ENCODE assay signal across 19 cellular contexts in the genomic region with DNA sequence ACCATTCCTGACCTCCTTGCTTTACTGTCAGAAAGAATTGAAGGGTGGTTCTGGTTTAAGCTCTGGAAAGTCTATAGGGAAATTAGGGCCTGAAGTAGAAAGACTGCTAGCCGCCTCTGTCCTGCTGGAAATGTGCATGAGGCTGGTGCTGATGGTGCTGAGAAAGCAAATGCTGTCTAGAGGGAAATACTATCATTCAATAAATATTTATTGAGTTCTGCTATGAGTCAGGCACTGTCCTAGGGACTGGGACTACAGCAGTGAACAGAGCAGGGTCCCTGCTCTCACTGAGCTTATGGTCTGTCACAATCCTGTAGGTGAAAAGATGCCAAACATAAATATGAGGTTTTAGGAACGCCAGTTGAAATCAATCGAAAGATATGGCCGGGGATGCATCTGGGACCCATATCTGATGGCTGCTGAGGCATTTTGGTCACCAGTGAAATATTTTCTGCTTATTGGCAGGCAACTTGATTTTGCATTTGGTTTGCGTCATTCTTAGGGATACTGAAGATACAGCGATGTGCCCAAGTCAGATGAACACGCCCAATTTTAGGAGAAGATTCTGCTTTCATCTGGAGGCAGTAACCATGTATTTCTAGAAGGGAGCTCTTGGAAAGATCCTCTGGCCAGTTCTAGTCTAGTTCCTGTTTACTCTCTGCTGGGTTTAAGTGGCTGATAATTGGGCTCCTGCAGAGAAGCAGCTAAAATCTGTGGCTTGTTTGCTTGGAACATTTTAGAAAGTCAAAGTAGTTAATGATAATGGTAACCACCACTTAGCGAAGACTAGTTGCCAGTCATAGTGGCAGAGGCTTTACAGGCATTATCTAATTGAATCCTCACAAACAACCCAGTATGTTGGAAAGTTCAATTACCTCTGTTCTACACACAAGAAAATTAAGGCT.
DNase-seq lines count a peak whose midpoint lies in the region; TF ChIP-seq lines count a peak whose summit lies in the region.
"Had no signal": no experiment of that assay in that cellular context is flagged by ENCODE, and none has a peak within 500 bp of the region (broad histone marks: within the 10 kb centered on the region; RNA-seq: fewer than 3 reads in every experiment).

No MANE protein-coding gene starts in this region.

- intact Hi-C loops in breast epithelium (cut with DNase I; ENCODE audit: low total_unique reads): no loop called here

- TF ChIP-seq POLR2A in breast epithelium (IDR thresholded peaks at IDR 0.05): no peak

- H3K27ac ChIP-seq in breast epithelium (no peak overlapping the region), caudate nucleus (ENCODE audit: low read depth, low read length) (no peak overlapping the region)
- H3K27ac ChIP-seq: 22Rv1, prostate gland, upper lobe of left lung had no signal

- no peak overlapping the region for H3K4me3 ChIP-seq in breast epithelium
- H3K4me3 ChIP-seq: prostate gland, upper lobe of left lung had no signal

- no peak for TF ChIP-seq CTCF in breast epithelium (IDR thresholded peaks at IDR 0.05)

- H3K9me3 ChIP-seq in breast epithelium: no peaks in the 10 kb centered on the region
- H3K9me3 ChIP-seq: prostate gland, upper lobe of left lung had no signal

- DNase-seq in NCI-H1092 treated with DMSO at 0.1 percent for 48 hours (lab: John Stamatoyannopoulos, UW): peak; percentile 31
- no peak for DNase-seq in NCI-H1092 (lab: John Stamatoyannopoulos, UW)
- DNase-seq in EH (ENCODE audit: low read depth): peak; percentile 37
- DNase-seq in NCI-H748 (lab: John Stamatoyannopoulos, UW; ENCODE audit: unreplicated experiment): peak; percentile 90
- DNase-seq in fibroblast of peridontal ligament (ENCODE audit: extremely low read depth): peak; percentile 53
- DNase-seq in breast epithelium (ENCODE audit: low spot score in 2 of 2): no peak
- no peak for DNase-seq in caudate nucleus (lab: John Stamatoyannopoulos, UW)
- no peak for DNase-seq in RPMI8226
- DNase-seq: activated CD8-positive, alpha-beta T cell treated with anti-CD3 and anti-CD28 coated beads, Interleukin-2, amount 10 ng/mL, durations not matched to agents 7 days and 5 days; activated T-cell treated with anti-CD3 and anti-CD28 coated beads, Interleukin-2, amount 50 U/mL, for 4 hours; cortex of kidney; DMS153; NCI-H2081; small intestine; stimulated activated CD4-positive, alpha-beta T cell treated with anti-CD3 and anti-CD28 coated beads, Interleukin-2, amount 100 ng/mL, for 48 hours; T1000; upper lobe of left lung had no signal

- no peaks in the 10 kb centered on the region for H3K27me3 ChIP-seq in breast epithelium
- H3K27me3 ChIP-seq: upper lobe of left lung had no signal

- no peaks in the 10 kb centered on the region for H3K36me3 ChIP-seq in breast epithelium
- H3K36me3 ChIP-seq: prostate gland, upper lobe of left lung had no signal

- peaks cover 0 to 3% of the 10 kb centered on the region in 2 donors for H3K4me1 ChIP-seq in breast epithelium
- H3K4me1 ChIP-seq: prostate gland, upper lobe of left lung had no signal

Comparison
In these comparisons a context has a peak if more than half of its experiments do, and no peak if none do; other contexts are left out.
1. DNase-seq: peak in NCI-H1092 treated with DMSO at 0.1 percent for 48 hours (single experiment), EH (single experiment), NCI-H748 (single experiment) and fibroblast of peridontal ligament (single experiment); none in NCI-H1092 (single experiment), breast epithelium (0 of 2), caudate nucleus (0 of 61) and RPMI8226 (single experiment).